25 cellular contexts compared by ENCODE assay signal in the genomic region with DNA sequence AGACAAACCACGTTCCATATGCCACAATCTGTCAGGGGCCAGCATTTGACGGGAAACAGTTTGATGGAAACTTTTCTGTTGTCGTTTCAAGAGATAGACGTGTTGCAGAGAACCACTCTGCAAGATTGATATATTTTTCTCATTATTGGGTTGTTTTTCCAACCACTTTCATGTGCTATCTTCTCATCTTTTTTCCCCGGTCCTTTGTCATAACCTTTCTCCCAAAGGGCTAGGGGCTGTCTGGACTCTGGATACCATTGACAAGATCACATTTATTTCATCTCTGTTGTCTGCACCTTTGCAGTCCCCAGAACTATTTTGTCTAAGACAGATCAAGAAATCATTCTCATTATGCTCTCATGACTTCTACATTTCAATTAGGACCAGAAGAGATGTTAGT.
"Had no signal": no experiment of that assay in that cellular context is flagged by ENCODE, and none has a peak within 500 bp of the region (broad histone marks: within the 10 kb centered on the region; RNA-seq: fewer than 3 reads in every experiment).

No MANE protein-coding gene starts in this region.

- ATAC-seq: effector memory CD8-positive, alpha-beta T cell; esophagus mucosa; foreskin keratinocyte; gastrocnemius medialis; gastroesophageal sphincter; heart left ventricle; heart right ventricle had no signal

- H3K27ac ChIP-seq: colonic mucosa, coronary artery, dorsolateral prefrontal cortex, epithelial cell of prostate, esophagus muscularis mucosa, esophagus squamous epithelium, foreskin keratinocyte, gastrocnemius medialis, gastroesophageal sphincter, heart left ventricle, heart right ventricle had no signal

- H3K27ac Mint-ChIP-seq: dendritic cell treated with granulocyte-macrophage colony-stimulating factor and Interleukin-4, amounts not matched to agents 40 ng/mL and 50 ng/mL, for 4 days; effector memory CD8-positive, alpha-beta T cell; endodermal cell had no signal

- DNase-seq: colonic mucosa; cortex of kidney; dermis blood vessel endothelial cell; dorsolateral prefrontal cortex; effector CD4-positive, alpha-beta T cell; effector CD8-positive, alpha-beta T cell; effector memory CD4-positive, alpha-beta T cell; effector memory CD8-positive, alpha-beta T cell; endodermal cell; erythroblast; esophagus squamous epithelium; foreskin fibroblast; foreskin keratinocyte; foreskin melanocyte; gastrocnemius medialis; glutamatergic neuron; head of caudate nucleus; heart left ventricle; heart right ventricle had no signal

- H3K4me3 ChIP-seq: colonic mucosa, coronary artery, dorsolateral prefrontal cortex, esophagus muscularis mucosa, esophagus squamous epithelium, gastrocnemius medialis, gastroesophageal sphincter, heart left ventricle, heart right ventricle had no signal

- H3K4me3 Mint-ChIP-seq: dendritic cell treated with granulocyte-macrophage colony-stimulating factor and Interleukin-4, amounts not matched to agents 40 ng/mL and 50 ng/mL, for 4 days; effector memory CD8-positive, alpha-beta T cell; endodermal cell had no signal

- H3K4me1 ChIP-seq: colonic mucosa, esophagus muscularis mucosa, esophagus squamous epithelium, foreskin keratinocyte, gastrocnemius medialis, gastroesophageal sphincter, heart left ventricle, heart right ventricle had no signal

- H3K36me3 ChIP-seq: colonic mucosa, esophagus muscularis mucosa, esophagus squamous epithelium, gastrocnemius medialis, gastroesophageal sphincter, heart left ventricle, heart right ventricle had no signal

- H3K27me3 Mint-ChIP-seq: dendritic cell treated with granulocyte-macrophage colony-stimulating factor and Interleukin-4, amounts not matched to agents 40 ng/mL and 50 ng/mL, for 4 days had no signal

- H3K27me3 ChIP-seq: colonic mucosa, esophagus squamous epithelium, gastrocnemius medialis, heart left ventricle, heart right ventricle had no signal

- H3K9me3 Mint-ChIP-seq: dendritic cell treated with granulocyte-macrophage colony-stimulating factor and Interleukin-4, amounts not matched to agents 40 ng/mL and 50 ng/mL, for 4 days; endodermal cell had no signal

- H3K9me3 ChIP-seq: colonic mucosa, esophagus squamous epithelium, gastrocnemius medialis, gastroesophageal sphincter had no signal
